1 cellular context compared by ENCODE assay signal in genomic region chr2:143458258-143458954, GRCh38.
TF ChIP-seq lines count a peak whose summit lies in the region.

No MANE protein-coding gene starts in this region.

TF ChIP-seq in IMR-90, 13 proteins besides CTCF, POLR2A, EP300 and RAD21 (continued from another document):
- no peak for TF ChIP-seq ELK1 (IDR thresholded peaks at IDR 0.05; ENCODE audit: borderline replicate concordance, low read depth, low read length)
